In genomic region chr11:6387811-6388599, GRCh38 we compare ENCODE assay signal across 14 cellular contexts. TPM values are rescaled to one million over a fixed set of nuclear protein-coding genes. Genes with fewer than 3 reads are reported as not detected.
DNase-seq lines count a peak whose midpoint lies in the region; ATAC-seq and TF ChIP-seq lines count a peak whose summit lies in the region.
"Had no signal": no experiment of that assay in that cellular context is flagged by ENCODE, and none has a peak within 500 bp of the region (broad histone marks: within the 10 kb centered on the region; RNA-seq: fewer than 3 reads in every experiment).

No MANE protein-coding gene starts in this region.

- no peaks in the 10 kb centered on the region for H3K9me3 ChIP-seq in CD4-positive, alpha-beta memory T cell (ENCODE audit: control insufficient read depth in 1 of 2, low read length in 2 of 2)
- H3K9me3 ChIP-seq in RWPE2 (ENCODE audit: severe bottlenecking) = no peaks in the 10 kb centered on the region
- H3K9me3 ChIP-seq: prostate gland had no signal

- peaks cover 20 to 48% (median 37%) of the 10 kb centered on the region in 4 donors for H3K4me1 Mint-ChIP-seq in CD4-positive, alpha-beta memory T cell
- peaks cover 28% of the 10 kb centered on the region for H3K4me1 Mint-ChIP-seq in nephron progenitor cell

- peak overlapping the region; percentile 19 to 100 (median 98) for H3K27ac Mint-ChIP-seq in CD4-positive, alpha-beta memory T cell
- H3K27ac Mint-ChIP-seq in nephron progenitor cell = no peak overlapping the region

- H3K4me3 Mint-ChIP-seq in CD4-positive, alpha-beta memory T cell = peak overlapping the region in 2 of 8 donors; percentile 35 to 62
- H3K4me3 Mint-ChIP-seq in nephron progenitor cell = peak overlapping the region; percentile 12

- DNase-seq in CD4-positive, alpha-beta memory T cell = no peak
- DNase-seq in RWPE2 (ENCODE audit: low spot score) (no peak), fibroblast of pulmonary artery (ENCODE audit: low read depth) (peak; percentile 41), nephron progenitor cell (no peak), globus pallidus (ENCODE audit: low spot score) (no peak), DMS79 treated with DMSO at 0.1 percent for 48 hours (lab: John Stamatoyannopoulos, UW) (no peak)
- DNase-seq: activated CD4-positive, alpha-beta T cell treated with anti-CD3 and anti-CD28 coated beads for 4 hours; anterior cingulate cortex; DMS153; NCI-H146 had no signal

- no peaks in the 10 kb centered on the region for H3K9me3 Mint-ChIP-seq in CD4-positive, alpha-beta memory T cell
- no peaks in the 10 kb centered on the region for H3K9me3 Mint-ChIP-seq in nephron progenitor cell

- peaks cover 6 to 15% of the 10 kb centered on the region in 2 donors for H3K36me3 Mint-ChIP-seq in CD4-positive, alpha-beta memory T cell
- H3K36me3 Mint-ChIP-seq in nephron progenitor cell (ENCODE audit: low read depth) = peaks cover 5% of the 10 kb centered on the region

- H3K27me3 Mint-ChIP-seq in CD4-positive, alpha-beta memory T cell = no peaks in the 10 kb centered on the region
- peaks cover 7% of the 10 kb centered on the region for H3K27me3 Mint-ChIP-seq in nephron progenitor cell (ENCODE audit: low read depth, poor library complexity)

- POLR2A ChIA-PET in CD4-positive, alpha-beta memory T cell (lab: Charles Lee; ENCODE audit: partially characterized antibody) = interaction anchor here (0.9 to 23.7 kb wide), 6 partner anchors 9 to 94 kb away, joined by 3 to 503 read pairs (median 6); partner anchors contain the start of genes APBB1, ARFIP2, TIMM10B and TRIM3

- ATAC-seq in RWPE2 (ENCODE audit: low read depth) = no peak
- ATAC-seq in GM18867 (IDR thresholded peaks at IDR 0.05; ENCODE audit: unreplicated experiment) = no peak
- no peak for ATAC-seq in GM19455 (IDR thresholded peaks at IDR 0.05; ENCODE audit: unreplicated experiment)

- H3K4me3 ChIP-seq in CD4-positive, alpha-beta memory T cell (ENCODE audit: low read length in 2 of 2) = no peak overlapping the region
- no peak overlapping the region for H3K4me3 ChIP-seq in RWPE2 (ENCODE audit: severe bottlenecking)
- no peak overlapping the region for H3K4me3 ChIP-seq in fibroblast of pulmonary artery (replicated peaks; ENCODE audit: low read depth, low read length)
- H3K4me3 ChIP-seq: prostate gland had no signal

- no peaks in the 10 kb centered on the region for H3K36me3 ChIP-seq in CD4-positive, alpha-beta memory T cell (ENCODE audit: insufficient read depth, low read length)
- H3K36me3 ChIP-seq in RWPE2 (ENCODE audit: low read depth) = no peaks in the 10 kb centered on the region
- H3K36me3 ChIP-seq: prostate gland had no signal

- H3K27me3 ChIP-seq in CD4-positive, alpha-beta memory T cell (ENCODE audit: insufficient read depth, low read length) = no peaks in the 10 kb centered on the region
- H3K27me3 ChIP-seq in RWPE2 (ENCODE audit: insufficient read depth, poor library complexity, severe bottlenecking) = no peaks in the 10 kb centered on the region

- intact Hi-C loops in CD4-positive, alpha-beta memory T cell (cut with micrococcal nuclease) = no loop called here

- peaks cover 39% of the 10 kb centered on the region for H3K4me1 ChIP-seq in CD4-positive, alpha-beta memory T cell (ENCODE audit: insufficient read depth, low read length)
- peaks cover 15% of the 10 kb centered on the region for H3K4me1 ChIP-seq in RWPE2 (ENCODE audit: insufficient read depth, poor library complexity, severe bottlenecking)
- H3K4me1 ChIP-seq: prostate gland had no signal

- no peak overlapping the region for H3K27ac ChIP-seq in CD4-positive, alpha-beta memory T cell (ENCODE audit: low read depth, low read length)
- peak overlapping the region; percentile 15 for H3K27ac ChIP-seq in RWPE2 (ENCODE audit: poor library complexity, severe bottlenecking)
- H3K27ac ChIP-seq: prostate gland, RWPE1 had no signal

- CTCF ChIA-PET in CD4-positive, alpha-beta memory T cell (lab: Charles Lee; ENCODE audit: partially characterized antibody) = interaction anchor here (3.7 to 19.5 kb wide), 4 partner anchors 9 to 55 kb away, joined by 22 to 1014 read pairs (median 50); partner anchors contain the start of genes APBB1 and HPX

- TF ChIP-seq CTCF in RWPE2 (IDR thresholded peaks at IDR 0.05; ENCODE audit: poor library complexity, severe bottlenecking) (no peak), fibroblast of pulmonary artery (IDR thresholded peaks at IDR 0.05; ENCODE audit: low read length, missing control alignments) (no peak), nephron progenitor cell (IDR thresholded peaks at IDR 0.05) (no peak)

RNA-seq across cellular contexts. Expression of gene SMPD1, which starts 2.3 kb away (rescaled TPM):
- total RNA-seq in CD4-positive, alpha-beta memory T cell = 10 to 100 TPM; 39.3 to 43.6 TPM
- polyA plus RNA-seq in CD4-positive, alpha-beta memory T cell = 10 to 100 TPM in 1 of 2 donors, 1 to 10 TPM in 1; 9.2 to 12.1 TPM

RNA-seq across cellular contexts. Expression of gene APBB1, which starts 30.9 kb away (rescaled TPM):
- total RNA-seq in CD4-positive, alpha-beta memory T cell = 10 to 100 TPM; 93.2 to 93.5 TPM
- polyA plus RNA-seq in CD4-positive, alpha-beta memory T cell = 100 to 1,000 TPM in 1 of 2 donors, 10 to 100 TPM in 1; 84.7 to 107 TPM

RNA-seq across cellular contexts. Expression of gene HPX, which starts 52.8 kb away (rescaled TPM):
- 1 to 10 TPM in 1 of 2 experiments, under 1 TPM in 1; 0.83 to 1.3 TPM for total RNA-seq in CD4-positive, alpha-beta memory T cell
- not detected for polyA plus RNA-seq in CD4-positive, alpha-beta memory T cell
